Comparison of ENCODE assay signal across 11 cellular contexts in the genomic region with DNA sequence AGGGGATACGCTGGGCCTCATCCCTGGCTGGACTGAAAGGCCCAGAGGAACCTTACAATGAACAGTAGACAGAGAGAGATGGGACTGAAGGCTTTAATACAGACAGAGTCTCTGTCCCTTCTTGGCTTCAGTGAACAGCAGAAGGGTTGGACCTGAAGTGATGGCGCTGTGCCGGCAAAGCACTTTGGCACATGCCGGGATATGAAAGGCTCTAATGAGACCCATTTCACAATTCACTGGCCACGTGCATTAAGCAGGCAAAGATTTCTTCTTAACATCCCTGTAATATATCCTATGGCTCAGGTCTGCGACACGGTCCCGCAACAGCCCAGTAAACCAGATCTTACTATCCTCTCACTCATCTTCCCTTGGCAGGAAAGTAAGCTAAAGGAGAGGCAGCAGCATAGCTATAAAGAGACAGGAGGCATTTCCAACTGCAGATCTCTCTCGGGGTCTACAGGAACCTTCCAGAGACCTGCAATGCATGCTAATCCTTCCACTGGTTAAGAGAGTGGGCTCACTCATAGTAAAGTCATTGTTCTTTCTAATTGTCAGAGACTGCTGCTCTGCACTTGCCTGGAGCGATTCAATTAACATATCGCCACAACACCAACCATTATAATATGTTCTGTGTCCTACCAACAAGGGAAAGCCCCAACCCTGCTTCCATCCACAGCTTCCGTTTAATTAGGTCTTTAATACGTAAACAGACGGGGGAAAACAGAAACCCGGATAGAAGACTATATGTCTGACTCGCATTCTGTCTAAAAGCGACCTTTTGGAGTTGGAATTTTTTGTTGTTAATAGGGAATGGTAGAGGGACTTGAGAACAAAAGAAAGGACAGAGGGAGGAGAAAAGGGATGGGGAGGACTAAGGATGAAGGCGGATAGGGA.
DNase-seq lines count a peak whose midpoint lies in the region; ATAC-seq and TF ChIP-seq lines count a peak whose summit lies in the region.
"Had no signal": no experiment of that assay in that cellular context is flagged by ENCODE, and none has a peak within 500 bp of the region (broad histone marks: within the 10 kb centered on the region; RNA-seq: fewer than 3 reads in every experiment).

No MANE protein-coding gene starts in this region.

- H3K9me3 ChIP-seq in sigmoid colon = no peaks in the 10 kb centered on the region
- H3K9me3 ChIP-seq in naive thymus-derived CD4-positive, alpha-beta T cell (ENCODE audit: control insufficient read depth in 2 of 3, low read length in 3 of 3) = no peaks in the 10 kb centered on the region

- intact Hi-C loops in sigmoid colon (cut with DNase I) = no loop called here
- intact Hi-C loops in naive thymus-derived CD4-positive, alpha-beta T cell (cut with micrococcal nuclease) = no loop called here

- in situ Hi-C loops in astrocyte of the cerebellum (cut with HindIII; ENCODE audit: low sequenced_read_pairs) = no loop called here

- H3K9me3 Mint-ChIP-seq in naive thymus-derived CD4-positive, alpha-beta T cell = peaks cover 0 to 11% (median 6%) of the 10 kb centered on the region in 11 donors

- TF ChIP-seq EP300 in sigmoid colon (IDR thresholded peaks at IDR 0.05) = no peak

- no peak overlapping the region for H3K27ac Mint-ChIP-seq in naive thymus-derived CD4-positive, alpha-beta T cell
- H3K27ac Mint-ChIP-seq: IgD-negative memory B cell had no signal

- no peak for DNase-seq in astrocyte of the cerebellum (ENCODE audit: low read depth)
- peak; percentile 74 for DNase-seq in inferior parietal cortex (ENCODE audit: extremely low spot score)
- DNase-seq in sigmoid colon = peak; percentile 76
- no peak for DNase-seq in naive thymus-derived CD4-positive, alpha-beta T cell
- DNase-seq: NCI-H2029 treated with DMSO at 0.1 percent for 48 hours had no signal

- no peaks in the 10 kb centered on the region for H3K4me1 Mint-ChIP-seq in naive thymus-derived CD4-positive, alpha-beta T cell
- H3K4me1 Mint-ChIP-seq: CD14-positive monocyte had no signal

- H3K4me3 ChIP-seq in astrocyte of the cerebellum (ENCODE audit: low read depth, low read length) = peak overlapping the region; percentile 1
- no peak overlapping the region for H3K4me3 ChIP-seq in sigmoid colon
- no peak overlapping the region for H3K4me3 ChIP-seq in naive thymus-derived CD4-positive, alpha-beta T cell (ENCODE audit: low read length)

- TF ChIP-seq CTCF in astrocyte of the cerebellum (IDR thresholded peaks at IDR 0.05; ENCODE audit: low read depth, low read length, missing control alignments) = no peak
- no peak for TF ChIP-seq CTCF in sigmoid colon (IDR thresholded peaks at IDR 0.05)

- no peaks in the 10 kb centered on the region for H3K36me3 ChIP-seq in sigmoid colon
- no peaks in the 10 kb centered on the region for H3K36me3 ChIP-seq in naive thymus-derived CD4-positive, alpha-beta T cell (ENCODE audit: control insufficient read depth in 2 of 3, insufficient read depth in 3 of 3, low read length in 3 of 3)

- H3K27me3 ChIP-seq in sigmoid colon = peaks cover 0 to 6% (median 0%) of the 10 kb centered on the region in 3 donors
- no peaks in the 10 kb centered on the region for H3K27me3 ChIP-seq in naive thymus-derived CD4-positive, alpha-beta T cell (ENCODE audit: control insufficient read depth in 2 of 2, insufficient read depth in 2 of 2, low read length in 2 of 2)

- no peaks in the 10 kb centered on the region for H3K27me3 Mint-ChIP-seq in naive thymus-derived CD4-positive, alpha-beta T cell
- H3K27me3 Mint-ChIP-seq: IgD-negative memory B cell had no signal

- POLR2A ChIA-PET in naive thymus-derived CD4-positive, alpha-beta T cell (lab: Charles Lee) = no interaction called here

- H3K27ac ChIP-seq in sigmoid colon = peak overlapping the region in 1 of 4 donors; percentile 47
- no peak overlapping the region for H3K27ac ChIP-seq in naive thymus-derived CD4-positive, alpha-beta T cell (ENCODE audit: low read depth, low read length)

- ATAC-seq in HG03432 (IDR thresholded peaks at IDR 0.05; ENCODE audit: unreplicated experiment) = peak; percentile 33
- no peak for ATAC-seq in naive thymus-derived CD4-positive, alpha-beta T cell
- no peak for ATAC-seq in HG02840 (IDR thresholded peaks at IDR 0.05; ENCODE audit: low FRiP score, unreplicated experiment)
- no peak for ATAC-seq in GM18858 (IDR thresholded peaks at IDR 0.05; ENCODE audit: unreplicated experiment)
- no peak for ATAC-seq in HG03439 (IDR thresholded peaks at IDR 0.05; ENCODE audit: unreplicated experiment)

- no peaks in the 10 kb centered on the region for H3K36me3 Mint-ChIP-seq in naive thymus-derived CD4-positive, alpha-beta T cell
- H3K36me3 Mint-ChIP-seq: CD14-positive monocyte, IgD-negative memory B cell had no signal

- H3K4me3 Mint-ChIP-seq in naive thymus-derived CD4-positive, alpha-beta T cell = no peak overlapping the region
- H3K4me3 Mint-ChIP-seq: CD14-positive monocyte, IgD-negative memory B cell had no signal

- WGBS in sigmoid colon, 2 donors = 73 to 74% methylated on average over 18 of the region's 18 CpGs

- TF ChIP-seq POLR2A in sigmoid colon (IDR thresholded peaks at IDR 0.05) = no peak

- CTCF ChIA-PET in naive thymus-derived CD4-positive, alpha-beta T cell (lab: Charles Lee) = no interaction called here

- peaks cover 0 to 4% (median 0%) of the 10 kb centered on the region in 4 donors for H3K4me1 ChIP-seq in sigmoid colon
- no peaks in the 10 kb centered on the region for H3K4me1 ChIP-seq in naive thymus-derived CD4-positive, alpha-beta T cell (ENCODE audit: control insufficient read depth in 2 of 2, insufficient read depth in 2 of 2, low read length in 2 of 2)

Comparison
In these comparisons a context has a peak if more than half of its experiments do, and no peak if none do; other contexts are left out.
1. DNase-seq: peak in inferior parietal cortex (single experiment) and sigmoid colon (single experiment); none in astrocyte of the cerebellum (single experiment) and naive thymus-derived CD4-positive, alpha-beta T cell (0 of 9).